In the genomic region with DNA sequence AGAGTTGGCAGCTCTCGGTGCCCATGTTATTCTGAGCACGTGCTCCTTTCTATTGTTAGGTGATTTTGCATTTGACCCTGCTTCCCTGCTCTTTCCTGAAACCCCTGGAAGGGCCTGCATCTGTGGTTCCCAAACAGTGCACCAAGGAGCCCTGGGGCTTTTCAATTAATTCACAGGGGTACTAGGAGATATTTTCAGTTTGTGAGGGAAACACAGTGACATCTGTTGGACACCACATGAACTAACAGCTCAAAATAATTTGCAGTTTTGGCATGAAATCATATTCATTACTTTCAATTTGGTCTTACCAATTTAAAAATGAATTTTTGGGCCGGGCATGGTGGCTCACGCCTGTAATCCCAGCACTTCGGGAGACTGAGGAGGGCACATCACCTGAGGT, we compare ENCODE assay signal across 8 cellular contexts.
A peak's percentile ranks its signal among the peaks of the same experiment; 100 is the strongest.
DNase-seq lines count a peak whose midpoint lies in the region; ATAC-seq and TF ChIP-seq lines count a peak whose summit lies in the region.

No MANE protein-coding gene starts in this region.

- WGBS in heart right ventricle, 2 donors: 73 to 83% methylated on average over 5 of the region's 5 CpGs
- 79% methylated on average over 5 of the region's 5 CpGs for WGBS in right cardiac atrium

- CTCF ChIA-PET in RWPE1 (lab: Yijun Ruan, JAX): interaction anchor here (0.6 to 1.6 kb wide), 5 partner anchors 10 to 468 kb away, joined by 3 to 7 read pairs (median 5); no protein-coding TSS in a partner anchor

- H3K4me1 ChIP-seq in heart right ventricle (peaks cover 0 to 6% (median 0%) of the 10 kb centered on the region in 9 donors), right cardiac atrium (ENCODE audit: control insufficient read depth, insufficient read depth, low read length) (no peaks in the 10 kb centered on the region), upper lobe of right lung (no peaks in the 10 kb centered on the region)

- POLR2A ChIA-PET in RWPE1 (lab: Yijun Ruan, JAX; ENCODE audit: low non-redundant PET): no interaction called here

- no peaks in the 10 kb centered on the region for H3K27me3 ChIP-seq in heart right ventricle
- no peaks in the 10 kb centered on the region for H3K27me3 ChIP-seq in right cardiac atrium (ENCODE audit: control insufficient read depth, insufficient read depth)
- H3K27me3 ChIP-seq in upper lobe of right lung: no peaks in the 10 kb centered on the region

- H3K4me3 ChIP-seq in heart right ventricle: no peak overlapping the region
- H3K4me3 ChIP-seq in right cardiac atrium (ENCODE audit: low read length): no peak overlapping the region
- H3K4me3 ChIP-seq in foreskin fibroblast (ENCODE audit: low read depth in 1 of 2, low read length in 2 of 2): no peak overlapping the region
- no peak overlapping the region for H3K4me3 ChIP-seq in upper lobe of right lung

- ATAC-seq in heart right ventricle (no peak), right cardiac atrium (no peak), upper lobe of right lung (no peak), GM21447 (IDR thresholded peaks at IDR 0.05; ENCODE audit: unreplicated experiment) (no peak)

- TF ChIP-seq CTCF in heart right ventricle (IDR thresholded peaks at IDR 0.05) (peak in 6 of 9 donors; percentile 17 to 49 (median 36)), RWPE1 (conservative IDR thresholded peaks at IDR 0.05; ENCODE audit: low read depth) (peak; percentile 30), foreskin fibroblast (IDR thresholded peaks at IDR 0.05; ENCODE audit: low read depth, low read length) (peak; percentile 47), upper lobe of right lung (IDR thresholded peaks at IDR 0.05) (peak; percentile 26)

- intact Hi-C loops in heart right ventricle (cut with DNase I): loop anchor here in 4 of 10 donors (10.0 kb wide), 3 partner anchors 239 to 489 kb away; no protein-coding TSS in a partner anchor
- intact Hi-C loops in right cardiac atrium (cut with DNase I): no loop called here
- intact Hi-C loops in upper lobe of right lung (cut with DNase I): no loop called here

- H3K27ac ChIP-seq in heart right ventricle (no peak overlapping the region), right cardiac atrium (ENCODE audit: low read length) (no peak overlapping the region), RWPE1 (no peak overlapping the region), upper lobe of right lung (no peak overlapping the region)

- DNase-seq in heart right ventricle (no peak), right cardiac atrium (no peak), RWPE1 (ENCODE audit: low spot score) (peak; percentile 30), foreskin fibroblast (peak; percentile 9 to 53), upper lobe of right lung (no peak), SKM-1 treated with dmso at 0.1 percent for 144 hours (lab: John Stamatoyannopoulos, UW; ENCODE audit: unreplicated experiment) (no peak), hippocampal formation (lab: John Stamatoyannopoulos, UW) (no peak)

- H3K36me3 ChIP-seq in heart right ventricle (no peaks in the 10 kb centered on the region), upper lobe of right lung (no peaks in the 10 kb centered on the region)

- H3K9me3 ChIP-seq in heart right ventricle (no peaks in the 10 kb centered on the region), right cardiac atrium (ENCODE audit: control insufficient read depth, low read length) (no peaks in the 10 kb centered on the region), upper lobe of right lung (no peaks in the 10 kb centered on the region)

Comparison
In these comparisons a context has a peak if more than half of its experiments do, and no peak if none do; other contexts are left out.
1. DNase-seq: peak in RWPE1 (single experiment) and foreskin fibroblast (2 of 2); none in heart right ventricle (0 of 2), right cardiac atrium (0 of 3), upper lobe of right lung (single experiment), SKM-1 treated with dmso at 0.1 percent for 144 hours (single experiment) and hippocampal formation (0 of 2).
2. Peak in every context shown above with its lines, with median percentiles within 50 percentile points of each other: CTCF ChIP-seq.